In genomic region chr17:55285340-55286301, GRCh38 we compare ENCODE assay signal across 10 cellular contexts. TPM values are rescaled to one million over a fixed set of nuclear protein-coding genes. Genes with fewer than 3 reads are reported as not detected.
DNase-seq lines count a peak whose midpoint lies in the region; ATAC-seq and TF ChIP-seq lines count a peak whose summit lies in the region.
"Had no signal": no experiment of that assay in that cellular context is flagged by ENCODE, and none has a peak within 500 bp of the region (broad histone marks: within the 10 kb centered on the region; RNA-seq: fewer than 3 reads in every experiment).

No MANE protein-coding gene starts in this region.

- ATAC-seq in omental fat pad (ENCODE audit: low FRiP score): peak; percentile 78
- no peak for ATAC-seq in HG02885 (IDR thresholded peaks at IDR 0.05; ENCODE audit: poor library complexity, unreplicated experiment)

- DNase-seq in COR-L47 (lab: John Stamatoyannopoulos, UW) (peak; percentile 13), RPMI7951 (ENCODE audit: low read depth) (peak; percentile 39), fibroblast of peridontal ligament (ENCODE audit: extremely low read depth) (peak; percentile 30), omental fat pad (ENCODE audit: low spot score) (peak; percentile 79), OCI-M2 (lab: John Stamatoyannopoulos, UW; ENCODE audit: unreplicated experiment) (no peak)
- no peak for DNase-seq in activated CD4-positive, alpha-beta T cell treated with anti-CD3 and anti-CD28 coated beads for 48 hours
- no peak for DNase-seq in activated effector memory CD4-positive, alpha-beta T cell treated with Interleukin-2 at 50 U/mL for 16 hours
- DNase-seq: activated naive CD4-positive, alpha-beta T cell treated with anti-CD3 and anti-CD28 coated beads for 36 hours; H7 had no signal

- no peak for TF ChIP-seq CTCF in omental fat pad (IDR thresholded peaks at IDR 0.05)

RNA-seq across cellular contexts. Expression of gene HLF, which starts 20.9 kb away (rescaled TPM):
- 0.24 and 0.39 TPM in 2 replicates for total RNA-seq in RPMI7951 (2014; rRNA removed; shearing (Covaris generic))
- total RNA-seq in omental fat pad: 10 to 100 TPM; 12.5 to 15.4 (median 14.6) TPM

Comparison
In these comparisons a context has a peak if more than half of its experiments do, and no peak if none do; other contexts are left out.
1. DNase-seq: peak in COR-L47 (single experiment), RPMI7951 (single experiment), fibroblast of peridontal ligament (single experiment) and omental fat pad (single experiment); none in activated CD4-positive, alpha-beta T cell treated with anti-CD3 and anti-CD28 coated beads for 48 hours (single experiment), activated effector memory CD4-positive, alpha-beta T cell treated with Interleukin-2 at 50 U/mL for 16 hours (single experiment) and OCI-M2 (single experiment).